In genomic region chr9:94875300-94876063, GRCh38 we compare ENCODE assay signal across 11 cellular contexts.
DNase-seq lines count a peak whose midpoint lies in the region; ATAC-seq and TF ChIP-seq lines count a peak whose summit lies in the region.
"Had no signal": no experiment of that assay in that cellular context is flagged by ENCODE, and none has a peak within 500 bp of the region (broad histone marks: within the 10 kb centered on the region; RNA-seq: fewer than 3 reads in every experiment).

No MANE protein-coding gene starts in this region.

- H3K27me3 Mint-ChIP-seq in Caco-2 (ENCODE audit: insufficient read depth, unreplicated experiment), result no peaks in the 10 kb centered on the region
- H3K27me3 Mint-ChIP-seq: activated naive CD8-positive, alpha-beta T cell treated with anti-CD3 and anti-CD28 coated beads for 36 hours had no signal

- no peaks in the 10 kb centered on the region for H3K9me3 Mint-ChIP-seq in Caco-2 (ENCODE audit: unreplicated experiment)

- ATAC-seq in GM18861 (IDR thresholded peaks at IDR 0.05; ENCODE audit: unreplicated experiment) (peak; percentile 56), GM21717 (IDR thresholded peaks at IDR 0.05; ENCODE audit: unreplicated experiment) (peak; percentile 83), HG03520 (IDR thresholded peaks at IDR 0.05; ENCODE audit: unreplicated experiment) (peak; percentile 50), mucosa of descending colon (peak; percentile 94), GM21526 (IDR thresholded peaks at IDR 0.05; ENCODE audit: low FRiP score, unreplicated experiment) (no peak), GM18502 (IDR thresholded peaks at IDR 0.05; ENCODE audit: poor library complexity, unreplicated experiment) (no peak)

- TF ChIP-seq CTCF in mucosa of descending colon (IDR thresholded peaks at IDR 0.05) (no peak), Caco-2 (IDR thresholded peaks at IDR 0.05; ENCODE audit: insufficient read depth in 1 of 2, low read depth in 1 of 2, low read length in 1 of 2, severe bottlenecking in 1 of 2, unreplicated experiment in 1 of 2) (no peak)

- H3K27me3 ChIP-seq in Caco-2 (replicated peaks; ENCODE audit: control insufficient read depth, insufficient read depth, low read length), result no peaks in the 10 kb centered on the region
- H3K27me3 ChIP-seq: upper lobe of left lung had no signal

- POLR2A ChIA-PET in Caco-2 (lab: Charles Lee), result no interaction called here

- no peak overlapping the region for H3K4me3 ChIP-seq in mucosa of descending colon
- no peak overlapping the region for H3K4me3 ChIP-seq in Caco-2 (ENCODE audit: low read depth, low read length)
- H3K4me3 ChIP-seq: upper lobe of left lung had no signal

- no TSS peak for BruUV-seq in Caco-2 (replicated peaks; lab: Mats Ljungman, UMichigan)

- peaks cover 29% of the 10 kb centered on the region for H3K4me1 Mint-ChIP-seq in Caco-2 (ENCODE audit: low read depth, unreplicated experiment)

- CTCF ChIA-PET in Caco-2 (lab: Charles Lee), result no interaction called here

- H3K4me1 ChIP-seq in mucosa of descending colon (ENCODE audit: low read depth), result no peaks in the 10 kb centered on the region
- H3K4me1 ChIP-seq in Caco-2, result peaks cover 35% of the 10 kb centered on the region

- H3K4me3 Mint-ChIP-seq in Caco-2 (ENCODE audit: unreplicated experiment), result no peak overlapping the region
- H3K4me3 Mint-ChIP-seq: activated naive CD8-positive, alpha-beta T cell treated with anti-CD3 and anti-CD28 coated beads for 36 hours had no signal

- no peak overlapping the region for H3K27ac Mint-ChIP-seq in Caco-2 (ENCODE audit: unreplicated experiment)
- H3K27ac Mint-ChIP-seq: activated naive CD8-positive, alpha-beta T cell treated with anti-CD3 and anti-CD28 coated beads for 36 hours had no signal

- DNase-seq in mucosa of descending colon (peak in 1 of 3 donors; percentile 41), Caco-2 (no peak), DMS79 (lab: John Stamatoyannopoulos, UW) (no peak)
- DNase-seq: activated naive CD8-positive, alpha-beta T cell treated with anti-CD3 and anti-CD28 coated beads for 36 hours; NCI-H2029; upper lobe of left lung had no signal

- H3K9me3 ChIP-seq in mucosa of descending colon (no peaks in the 10 kb centered on the region), Caco-2 (no peaks in the 10 kb centered on the region)
- H3K9me3 ChIP-seq: upper lobe of left lung had no signal

- intact Hi-C loops in mucosa of descending colon (cut with DNase I, micrococcal nuclease) (no loop called here), Caco-2 (cut with micrococcal nuclease; ENCODE audit: unreplicated experiment) (no loop called here)

- H3K36me3 Mint-ChIP-seq in Caco-2 (ENCODE audit: insufficient read depth, unreplicated experiment), result no peaks in the 10 kb centered on the region

- no peaks in the 10 kb centered on the region for H3K36me3 ChIP-seq in mucosa of descending colon (ENCODE audit: low read depth)
- no peaks in the 10 kb centered on the region for H3K36me3 ChIP-seq in Caco-2 (ENCODE audit: control insufficient read depth, insufficient read depth, low read length)
- H3K36me3 ChIP-seq: upper lobe of left lung had no signal

Comparison
In these comparisons a context has a peak if more than half of its experiments do, and no peak if none do; other contexts are left out.
1. ATAC-seq: peak in GM18861 (single experiment), GM21717 (single experiment), HG03520 (single experiment) and mucosa of descending colon (single experiment); none in GM21526 (single experiment) and GM18502 (single experiment).